20 cellular contexts compared by ENCODE assay signal in the genomic region with DNA sequence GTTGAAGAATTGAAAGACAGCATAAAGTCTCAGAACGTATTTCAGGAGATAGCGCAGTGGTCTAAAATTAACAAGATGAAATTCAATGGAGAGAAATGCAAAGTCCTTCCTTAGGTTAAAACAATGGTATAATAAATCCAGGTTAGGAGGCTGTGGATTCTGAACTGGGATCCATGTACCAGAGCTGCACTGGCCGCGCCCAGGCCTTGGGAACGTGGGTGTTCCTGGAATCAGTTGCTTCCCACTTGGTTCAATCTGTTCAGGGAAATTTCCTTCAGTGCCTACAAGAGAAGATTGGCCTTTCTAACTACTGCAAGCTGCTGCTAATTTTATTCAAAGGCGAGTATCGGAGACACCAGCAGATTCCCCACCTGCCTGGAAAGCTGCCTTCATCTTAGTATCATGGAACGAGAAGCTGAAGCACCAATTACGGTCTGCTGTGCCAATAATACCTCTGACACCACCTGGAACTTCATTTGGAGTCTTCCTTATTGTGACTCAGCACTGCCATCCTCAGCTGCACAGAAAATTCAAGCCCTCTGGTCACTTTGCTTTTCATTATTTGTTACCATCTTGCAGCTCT.
DNase-seq lines count a peak whose midpoint lies in the region; ATAC-seq lines count a peak whose summit lies in the region.
"Had no signal": no experiment of that assay in that cellular context is flagged by ENCODE, and none has a peak within 500 bp of the region (broad histone marks: within the 10 kb centered on the region; RNA-seq: fewer than 3 reads in every experiment).

No MANE protein-coding gene starts in this region.

- ATAC-seq in stimulated activated effector memory CD8-positive, alpha-beta T cell treated with anti-CD3 and anti-CD28 coated beads, Interleukin-12 subunit alpha, Interleukin-12 subunit beta, amount 100 ng/mL, for 72 hours, result no peak
- ATAC-seq: HepG2 had no signal

- peak; percentile 23 for DNase-seq in DMS53 (lab: John Stamatoyannopoulos, UW)
- no peak for DNase-seq in DMS53 treated with DMSO at 0.1 percent for 48 hours (lab: John Stamatoyannopoulos, UW; ENCODE audit: unreplicated experiment)
- peak; percentile 95 for DNase-seq in NCI-H524 treated with DMSO at 0.1 percent for 48 hours (lab: John Stamatoyannopoulos, UW)
- DNase-seq in cerebellar nuclear complex (lab: John Stamatoyannopoulos, UW), result peak; percentile 39 to 67
- DNase-seq in superior temporal gyrus (ENCODE audit: extremely low spot score), result peak; percentile 33
- DNase-seq in stimulated activated effector memory CD8-positive, alpha-beta T cell treated with anti-CD3 and anti-CD28 coated beads, Interleukin-12 subunit alpha, Interleukin-12 subunit beta, amount 100 ng/mL, for 72 hours (ENCODE audit: low spot score in 2 of 2), result no peak
- DNase-seq in central memory CD4-positive, alpha-beta T cell, result no peak
- DNase-seq: BE2C; CD8-positive, alpha-beta memory T cell; DMS 273 treated with DMSO at 0.1 percent for 48 hours; DND-41; H9; Kasumi-1; MV-4-11; NCI-H2029 treated with DMSO at 0.1 percent for 48 hours; NCI-H526 treated with DMSO at 0.1 percent for 48 hours; SK-N-SH; SW 1271 had no signal

- H3K4me1 Mint-ChIP-seq in stimulated activated effector memory CD8-positive, alpha-beta T cell treated with anti-CD3 and anti-CD28 coated beads, Interleukin-12 subunit alpha, Interleukin-12 subunit beta, amount 100 ng/mL, for 72 hours, result no peaks in the 10 kb centered on the region
- H3K4me1 Mint-ChIP-seq: CD14-positive monocyte; CD8-positive, alpha-beta memory T cell; H9 had no signal

- no peak overlapping the region for H3K4me3 Mint-ChIP-seq in stimulated activated effector memory CD8-positive, alpha-beta T cell treated with anti-CD3 and anti-CD28 coated beads, Interleukin-12 subunit alpha, Interleukin-12 subunit beta, amount 100 ng/mL, for 72 hours
- H3K4me3 Mint-ChIP-seq: CD14-positive monocyte; CD8-positive, alpha-beta memory T cell; H9 had no signal

- no peaks in the 10 kb centered on the region for H3K36me3 Mint-ChIP-seq in stimulated activated effector memory CD8-positive, alpha-beta T cell treated with anti-CD3 and anti-CD28 coated beads, Interleukin-12 subunit alpha, Interleukin-12 subunit beta, amount 100 ng/mL, for 72 hours
- H3K36me3 Mint-ChIP-seq: CD14-positive monocyte; CD8-positive, alpha-beta memory T cell had no signal

- no peak overlapping the region for H3K27ac Mint-ChIP-seq in stimulated activated effector memory CD8-positive, alpha-beta T cell treated with anti-CD3 and anti-CD28 coated beads, Interleukin-12 subunit alpha, Interleukin-12 subunit beta, amount 100 ng/mL, for 72 hours
- H3K27ac Mint-ChIP-seq: CD14-positive monocyte; CD8-positive, alpha-beta memory T cell; H9 had no signal

- H3K9me3 Mint-ChIP-seq in stimulated activated effector memory CD8-positive, alpha-beta T cell treated with anti-CD3 and anti-CD28 coated beads, Interleukin-12 subunit alpha, Interleukin-12 subunit beta, amount 100 ng/mL, for 72 hours, result peaks cover 8% of the 10 kb centered on the region

Comparison
In these comparisons a context has a peak if more than half of its experiments do, and no peak if none do; other contexts are left out.
1. DNase-seq: peak in DMS53 (single experiment), NCI-H524 treated with DMSO at 0.1 percent for 48 hours (single experiment), cerebellar nuclear complex (2 of 2) and superior temporal gyrus (single experiment); none in DMS53 treated with DMSO at 0.1 percent for 48 hours (single experiment), stimulated activated effector memory CD8-positive, alpha-beta T cell treated with anti-CD3 and anti-CD28 coated beads, Interleukin-12 subunit alpha, Interleukin-12 subunit beta, amount 100 ng/mL, for 72 hours (0 of 2) and central memory CD4-positive, alpha-beta T cell (single experiment).